8 cellular contexts compared by ENCODE assay signal in the genomic region with DNA sequence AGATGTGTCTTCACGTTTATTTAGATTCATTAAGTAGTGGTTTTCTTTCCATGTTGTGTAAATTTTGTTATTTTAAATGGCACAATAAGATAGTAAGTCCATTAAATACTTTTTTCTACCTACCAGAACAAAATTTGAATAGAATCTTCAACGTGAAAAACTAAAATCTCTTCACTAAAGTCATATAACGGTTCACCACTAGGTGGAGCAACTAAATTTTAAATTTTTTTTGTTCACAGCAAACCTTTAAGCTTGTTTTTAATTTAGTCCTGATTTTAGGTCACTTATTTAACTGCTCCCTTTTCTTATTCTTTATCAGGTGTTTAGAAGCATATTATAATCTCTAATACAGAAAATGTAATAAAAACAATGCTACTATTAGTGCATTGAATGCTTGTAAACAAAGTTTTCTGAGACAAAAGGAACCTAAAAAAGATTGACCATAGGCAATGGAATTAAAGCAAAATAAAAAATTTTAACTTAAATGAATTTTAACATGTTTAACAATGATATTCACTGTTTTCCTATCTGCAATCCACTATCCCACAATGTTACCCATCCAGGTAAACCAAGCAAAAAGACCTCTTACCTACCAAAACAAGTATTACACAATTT. TPM values are rescaled to one million over a fixed set of nuclear protein-coding genes. Genes with fewer than 3 reads are reported as not detected.
DNase-seq lines count a peak whose midpoint lies in the region; ATAC-seq, FAIRE-seq and TF ChIP-seq lines count a peak whose summit lies in the region.

No MANE protein-coding gene starts in this region.

- H3K4me3 ChIP-seq in Karpas-422 (ENCODE audit: low read length) (no peak overlapping the region), HepG2 (replicated peaks in 1 of 3; ENCODE audit: insufficient read depth in 1 of 3, low read depth in 2 of 3, low read length in 3 of 3) (no peak overlapping the region)

- H3K27ac ChIP-seq in Karpas-422 (ENCODE audit: low read length) (no peak overlapping the region), HepG2 (ENCODE audit: extremely low read length, insufficient read depth, low read length) (no peak overlapping the region)

- POLR2A ChIA-PET in HepG2 (lab: Yijun Ruan, JAX), result interaction anchor here (1.5 kb wide), 1 partner anchor 28 kb away, joined by 3 read pairs; a partner anchor contains a TSS

- CTCF ChIA-PET in HepG2 (lab: Yijun Ruan, JAX; ENCODE audit: low intra/inter-chr PET ratio, low total read pairs), result no interaction called here

- no peak; the same call in 1 of the 2 replicates for TF ChIP-seq CTCF in HepG2 (CRISPR knock-in tag; IDR thresholded peaks at IDR 0.05)

- TF ChIP-seq POLR2A in HepG2 (IDR thresholded peaks at IDR 0.05; ENCODE audit: insufficient read depth in 1 of 2, low read depth in 2 of 2, low read length in 2 of 2), result no peak
- TF ChIP-seq POLR2A in GM18505 (IDR thresholded peaks at IDR 0.05; ENCODE audit: borderline replicate concordance, extremely low read depth, insufficient read depth, insufficient read length), result no peak

- in situ Hi-C loops in HepG2 (cut with HindIII; ENCODE audit: extremely low pct_ligation_motif_present, low pct_unique_long_range_greater_than_20kb), result loop anchor here (10.0 kb wide), 1 partner anchor 219 kb away; no protein-coding TSS in a partner anchor

- H3K27me3 ChIP-seq in Karpas-422 (ENCODE audit: low read length) (no peaks in the 10 kb centered on the region), HepG2 (ENCODE audit: control insufficient read depth in 1 of 2, insufficient read depth in 2 of 2, low read length in 2 of 2) (no peaks in the 10 kb centered on the region)

- no peak for FAIRE-seq in HepG2 (lab: Jason Lieb, UNC)

- no peak for TF ChIP-seq RAD21 in HepG2 (CRISPR knock-in tag; IDR thresholded peaks at IDR 0.05)

- H3K9me3 ChIP-seq in Karpas-422 (ENCODE audit: low read length) (no peaks in the 10 kb centered on the region), HepG2 (ENCODE audit: low read length) (no peaks in the 10 kb centered on the region)

- DNase-seq in COLO829 (ENCODE audit: low spot score) (peak; percentile 2), Karpas-422 (peak; percentile 81), astrocyte of the hippocampus (ENCODE audit: low read depth, low spot score) (peak; percentile 53), HepG2 (ENCODE audit: low spot score) (peak; percentile 10)
- DNase-seq in activated effector memory CD4-positive, alpha-beta T cell treated with Interleukin-2 at 50 U/mL for 16 hours, result no peak
- no peak for DNase-seq in activated naive CD4-positive, alpha-beta T cell treated with Interleukin-2 at 50 U/mL for 16 hours

- H3K4me2 ChIP-seq in Karpas-422 (ENCODE audit: low read depth, low read length, poor library complexity, severe bottlenecking) (no peak overlapping the region), HepG2 (ENCODE audit: low read depth, low read length) (no peak overlapping the region)

- no peaks in the 10 kb centered on the region for H3K9me2 ChIP-seq in Karpas-422 (replicated peaks; ENCODE audit: insufficient read depth, low read length)

- ATAC-seq in HepG2 (no peak), HG03342 (IDR thresholded peaks at IDR 0.05; ENCODE audit: unreplicated experiment) (no peak), GM18505 (IDR thresholded peaks at IDR 0.05; ENCODE audit: unreplicated experiment) (no peak)

- no TSS peak for BruUV-seq in HepG2 (replicated peaks; lab: Mats Ljungman, UMichigan)

- H2AFZ ChIP-seq in Karpas-422 (ENCODE audit: low read length) (no peak overlapping the region), HepG2 (ENCODE audit: low read length) (no peak overlapping the region)

- H3K36me3 ChIP-seq in Karpas-422 (ENCODE audit: insufficient read depth, low read length) (no peaks in the 10 kb centered on the region), HepG2 (replicated peaks in 1 of 2; ENCODE audit: control insufficient read depth in 1 of 2, insufficient read depth in 2 of 2, low read length in 2 of 2) (no peaks in the 10 kb centered on the region)

- H4K20me1 ChIP-seq in Karpas-422 (ENCODE audit: insufficient read depth, low read depth, low read length) (no peaks in the 10 kb centered on the region), HepG2 (ENCODE audit: insufficient read depth, low read length) (no peaks in the 10 kb centered on the region)

- no peak for TF ChIP-seq EP300 in HepG2 (IDR thresholded peaks at IDR 0.05; ENCODE audit: low read depth in 2 of 2, low read length in 2 of 2)
- TF ChIP-seq EP300 in HepG2 (CRISPR knock-in tag; IDR thresholded peaks at IDR 0.05; ENCODE audit: borderline replicate concordance), result no peak

- H3K4me1 ChIP-seq in Karpas-422 (ENCODE audit: low read length) (peaks cover 24% of the 10 kb centered on the region), HepG2 (ENCODE audit: insufficient read depth, low read length) (peaks cover 13% of the 10 kb centered on the region)

- intact Hi-C loops in HepG2 (cut with micrococcal nuclease; ENCODE audit: unreplicated experiment), result loop anchor here (1.0 to 5.0 kb wide), 2 partner anchors 28 to 222 kb away; no protein-coding TSS in a partner anchor

- no peak overlapping the region for H3K9ac ChIP-seq in Karpas-422 (ENCODE audit: low read length)
- no peak overlapping the region for H3K9ac ChIP-seq in HepG2 (ENCODE audit: insufficient read depth, low read depth, low read length)

- no peaks in the 10 kb centered on the region for H3K79me2 ChIP-seq in Karpas-422 (ENCODE audit: low read length)
- no peaks in the 10 kb centered on the region for H3K79me2 ChIP-seq in HepG2 (ENCODE audit: insufficient read depth, low read length)

- WGBS in HepG2 (ENCODE audit: low lambda C conversion rate), result 3% methylated on average over 3 of the region's 3 CpGs

TF ChIP-seq in HepG2, 621 proteins besides CTCF, POLR2A, EP300 and RAD21:
- TF ChIP-seq, protein P1, sequence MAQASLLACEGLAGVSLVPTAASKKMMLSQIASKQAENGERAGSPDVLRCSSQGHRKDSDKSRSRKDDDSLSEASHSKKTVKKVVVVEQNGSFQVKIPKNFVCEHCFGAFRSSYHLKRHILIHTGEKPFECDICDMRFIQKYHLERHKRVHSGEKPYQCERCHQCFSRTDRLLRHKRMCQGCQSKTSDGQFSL (CRISPR knock-in tag; IDR thresholded peaks at IDR 0.05), result no peak
- TF ChIP-seq SMC3 (IDR thresholded peaks at IDR 0.05; ENCODE audit: low read length) (peak; percentile 24; the same call in 1 of the 2 replicates), STAG1 (CRISPR knock-in tag; IDR thresholded peaks at IDR 0.05) (0 out of 2 replicates have a peak, but pooled peaks have one; percentile 15), ESRRA (CRISPR knock-in tag; IDR thresholded peaks at IDR 0.05; ENCODE audit: low read depth) (no peak)

RNA-seq across cellular contexts. Expression of a gene that starts 28.3 kb away (rescaled TPM):
- total RNA-seq in Karpas-422 (2014; rRNA removed; shearing (Covaris generic); ENCODE audit: low replicate concordance), result 26.3 and 37.1 TPM in 2 replicates
- 29.4 and 45.4 TPM in 2 replicates for total RNA-seq in HepG2 (2016; rRNA removed; fragmentation: Illumina TruSeq; extraction: Trizol)
- 34.8 and 39.2 TPM in 2 replicates for total RNA-seq in HepG2 (2016; cell fraction: cytosol; rRNA removed; fragmentation: Illumina TruSeq; extraction: Trizol; ENCODE audit: low read depth)
- 34.6 and 44.6 TPM in 2 replicates for total RNA-seq in HepG2 (2016; cell fraction: insoluble cytoplasmic fraction; rRNA removed; fragmentation: Illumina TruSeq; extraction: Trizol)
- 19.9 and 20.3 TPM in 2 replicates for total RNA-seq in HepG2 (2016; cell fraction: membrane; rRNA removed; fragmentation: Illumina TruSeq; extraction: Trizol)
- 52.3 and 53.1 TPM in 2 replicates for total RNA-seq in HepG2 (2016; cell fraction: nucleus; rRNA removed; fragmentation: Illumina TruSeq; extraction: Trizol)
- polyA plus RNA-seq in HepG2 (2011; rRNA removed), result 14.0 and 17.0 TPM in 2 replicates
- polyA plus RNA-seq in HepG2 (2011; cell fraction: cytosol; rRNA removed), result 4.9 and 8.1 TPM in 2 replicates
- 14.0 and 19.9 TPM in 2 replicates for polyA plus RNA-seq in HepG2 (2011; cell fraction: nucleus; rRNA removed)
- polyA plus RNA-seq in HepG2 (2012), result 14.5 and 17.9 TPM in 2 replicates
- polyA plus RNA-seq in HepG2 (2016; cell fraction: cytosol; fragmentation: Illumina TruSeq; extraction: Trizol; ENCODE audit: low read depth), result 0.43 and 0.73 TPM in 2 replicates
- 30.5 and 33.8 TPM in 2 replicates for polyA plus RNA-seq in HepG2 (2016; cell fraction: insoluble cytoplasmic fraction; fragmentation: Illumina TruSeq; extraction: Trizol; ENCODE audit: low read depth)
- polyA plus RNA-seq in HepG2 (2016; cell fraction: membrane; fragmentation: Illumina TruSeq; extraction: Trizol; ENCODE audit: low read depth), result 2.6 TPM in 2 replicates
- 59.6 and 69.2 TPM in 2 replicates for polyA plus RNA-seq in HepG2 (2016; cell fraction: nucleus; fragmentation: Illumina TruSeq; extraction: Trizol; ENCODE audit: insufficient read depth, low read depth)
- 13.2 and 30.2 TPM in 2 replicates for polyA minus RNA-seq in HepG2 (2011; rRNA and poly(A)+ RNA removed; ENCODE audit: low replicate concordance)
- 28.5 and 42.5 TPM in 2 replicates for polyA minus RNA-seq in HepG2 (2011; cell fraction: cytosol; rRNA and poly(A)+ RNA removed)
- polyA minus RNA-seq in HepG2 (2011; cell fraction: nucleus; rRNA and poly(A)+ RNA removed), result 80.6 and 105 TPM in 2 replicates

Comparison
In these comparisons a context has a peak if more than half of its experiments do, and no peak if none do; other contexts are left out.
1. DNase-seq: peak in COLO829 (single experiment), Karpas-422 (single experiment), astrocyte of the hippocampus (single experiment) and HepG2 (single experiment); none in activated effector memory CD4-positive, alpha-beta T cell treated with Interleukin-2 at 50 U/mL for 16 hours (single experiment) and activated naive CD4-positive, alpha-beta T cell treated with Interleukin-2 at 50 U/mL for 16 hours (single experiment).